In genomic region chr22:27460596-27461347, GRCh38 we compare ENCODE assay signal across 14 cellular contexts.
DNase-seq lines count a peak whose midpoint lies in the region; ATAC-seq and TF ChIP-seq lines count a peak whose summit lies in the region.
"Had no signal": no experiment of that assay in that cellular context is flagged by ENCODE, and none has a peak within 500 bp of the region (broad histone marks: within the 10 kb centered on the region; RNA-seq: fewer than 3 reads in every experiment).

No MANE protein-coding gene starts in this region.

- H3K27ac ChIP-seq in HEK293 (ENCODE audit: extremely low read depth, low read depth, low read length) (no peak overlapping the region), tibial artery (peak overlapping the region; percentile 36 to 55)
- H3K27ac ChIP-seq: adrenal gland had no signal

- H3K27ac Mint-ChIP-seq in natural killer cell, result no peak overlapping the region
- H3K27ac Mint-ChIP-seq: activated CD8-positive, alpha-beta memory T cell treated with anti-CD3 and anti-CD28 coated beads, Interleukin-2, amount 10 ng/mL, durations not matched to agents 7 days and 5 days; IgD-negative memory B cell had no signal

- TF ChIP-seq CTCF in HEK293 (tag by site-specific recombination; IDR thresholded peaks at IDR 0.05), result no peak
- TF ChIP-seq CTCF in lower leg skin (IDR thresholded peaks at IDR 0.05), result no peak
- TF ChIP-seq CTCF in tibial artery (IDR thresholded peaks at IDR 0.05), result no peak
- TF ChIP-seq CTCF in natural killer cell (IDR thresholded peaks at IDR 0.05), result no peak

- H3K4me3 Mint-ChIP-seq in natural killer cell, result no peak overlapping the region
- H3K4me3 Mint-ChIP-seq: activated CD8-positive, alpha-beta memory T cell treated with anti-CD3 and anti-CD28 coated beads, Interleukin-2, amount 10 ng/mL, durations not matched to agents 7 days and 5 days; IgD-negative memory B cell had no signal

- no peaks in the 10 kb centered on the region for H3K36me3 Mint-ChIP-seq in natural killer cell
- H3K36me3 Mint-ChIP-seq: activated CD8-positive, alpha-beta memory T cell treated with anti-CD3 and anti-CD28 coated beads, Interleukin-2, amount 10 ng/mL, durations not matched to agents 7 days and 5 days; IgD-negative memory B cell had no signal

- H3K4me3 ChIP-seq in HEK293 (ENCODE audit: low read depth, low read length) (no peak overlapping the region), lower leg skin (ENCODE audit: low read depth, poor library complexity, severe bottlenecking) (no peak overlapping the region), tibial artery (no peak overlapping the region)
- H3K4me3 ChIP-seq: adrenal gland had no signal

- no peaks in the 10 kb centered on the region for H3K9me3 Mint-ChIP-seq in natural killer cell
- H3K9me3 Mint-ChIP-seq: type B pancreatic cell had no signal

- DNase-seq in dedifferentiated amniotic fluid mesenchymal stem cell (ENCODE audit: extremely low spot score) (peak; percentile 74), lower leg skin (ENCODE audit: low spot score in 2 of 2) (peak; percentile 51 to 90), tibial artery (peak; percentile 76 to 89), natural killer cell (no peak), DMS 273 (lab: John Stamatoyannopoulos, UW; ENCODE audit: unreplicated experiment) (no peak), islet precursor cell (no peak)
- DNase-seq: activated CD8-positive, alpha-beta memory T cell treated with anti-CD3 and anti-CD28 coated beads, Interleukin-2, amount 10 ng/mL, durations not matched to agents 7 days and 5 days; DMS153; NCI-H1930 had no signal

- TF ChIP-seq POLR2A in lower leg skin (IDR thresholded peaks at IDR 0.05), result no peak

- H3K9me3 ChIP-seq in HEK293 (ENCODE audit: control insufficient read depth, insufficient read depth, low read depth, low read length), result no peaks in the 10 kb centered on the region
- no peaks in the 10 kb centered on the region for H3K9me3 ChIP-seq in tibial artery
- H3K9me3 ChIP-seq: adrenal gland had no signal

- POLR2A ChIA-PET in HEK293 (lab: Yijun Ruan, JAX), result interaction anchor here (1.3 kb wide), 1 partner anchor 13 kb away, joined by 5 read pairs; no protein-coding TSS in a partner anchor

- no peaks in the 10 kb centered on the region for H3K4me1 Mint-ChIP-seq in natural killer cell
- H3K4me1 Mint-ChIP-seq: activated CD8-positive, alpha-beta memory T cell treated with anti-CD3 and anti-CD28 coated beads, Interleukin-2, amount 10 ng/mL, durations not matched to agents 7 days and 5 days; IgD-negative memory B cell had no signal

- intact Hi-C loops in lower leg skin (cut with DNase I; ENCODE audit: low total_unique reads) (no loop called here), tibial artery (cut with DNase I; ENCODE audit: low total_unique reads) (no loop called here), natural killer cell (cut with micrococcal nuclease) (no loop called here)

- no peaks in the 10 kb centered on the region for H3K27me3 ChIP-seq in tibial artery

- H3K27me3 Mint-ChIP-seq in natural killer cell (ENCODE audit: low read depth in 2 of 2), result peaks cover 7 to 11% of the 10 kb centered on the region in 2 donors
- H3K27me3 Mint-ChIP-seq: activated CD8-positive, alpha-beta memory T cell treated with anti-CD3 and anti-CD28 coated beads, Interleukin-2, amount 10 ng/mL, durations not matched to agents 7 days and 5 days had no signal

- no peak for ATAC-seq in natural killer cell
- ATAC-seq: activated CD8-positive, alpha-beta memory T cell treated with anti-CD3 and anti-CD28 coated beads, Interleukin-2, amount 10 ng/mL, durations not matched to agents 7 days and 5 days; left colon had no signal

- CTCF ChIA-PET in HEK293 (lab: Yijun Ruan, JAX), result interaction anchor here (0.6 kb wide), 2 partner anchors 10 to 47 kb away, joined by 3 to 4 read pairs; no protein-coding TSS in a partner anchor

- H3K36me3 ChIP-seq in HEK293 (ENCODE audit: control insufficient read depth in 2 of 2, insufficient read depth in 1 of 2, low read length in 2 of 2) (no peaks in the 10 kb centered on the region), tibial artery (no peaks in the 10 kb centered on the region)
- H3K36me3 ChIP-seq: adrenal gland had no signal

- H3K4me1 ChIP-seq in HEK293 (ENCODE audit: control insufficient read depth, insufficient read depth, low read length) (no peaks in the 10 kb centered on the region), tibial artery (peaks cover 0 to 46% (median 22%) of the 10 kb centered on the region in 4 donors)
- H3K4me1 ChIP-seq: adrenal gland had no signal

- 31 to 37% methylated on average over 6 of the region's 6 CpGs for WGBS in lower leg skin, 2 donors

TF ChIP-seq in HEK293, 187 proteins besides CTCF, POLR2A, EP300 and RAD21:
- TF ChIP-seq ZNF362 (tag by site-specific recombination; IDR thresholded peaks at IDR 0.05), result no peak
- no peak for TF ChIP-seq ZNF155 (tag by site-specific recombination; IDR thresholded peaks at IDR 0.05)
- TF ChIP-seq ZNF501 (tag by site-specific recombination; IDR thresholded peaks at IDR 0.05), result no peak
- TF ChIP-seq ZNF513 (tag by site-specific recombination; IDR thresholded peaks at IDR 0.05), result no peak
- no peak for TF ChIP-seq ZNF521 (tag by site-specific recombination; IDR thresholded peaks at IDR 0.05)
- no peak for TF ChIP-seq ZNF555 (tag by site-specific recombination; conservative IDR thresholded peaks at IDR 0.05)
- peak; percentile 93 for TF ChIP-seq ZFP3 (tag by site-specific recombination; IDR thresholded peaks at IDR 0.05; ENCODE audit: low read depth)
- TF ChIP-seq KLF9 (tag by site-specific recombination; IDR thresholded peaks at IDR 0.05; ENCODE audit: low read depth), result no peak
TF ChIP-seq in HEK293: peak in this region for 1.

Comparison
In these comparisons a context has a peak if more than half of its experiments do, and no peak if none do; other contexts are left out.
1. DNase-seq: peak in dedifferentiated amniotic fluid mesenchymal stem cell (single experiment), lower leg skin (2 of 2) and tibial artery (2 of 2); none in natural killer cell (single experiment), DMS 273 (single experiment) and islet precursor cell (single experiment).